ENCODE assay signal across 1 cellular context in the genomic region with DNA sequence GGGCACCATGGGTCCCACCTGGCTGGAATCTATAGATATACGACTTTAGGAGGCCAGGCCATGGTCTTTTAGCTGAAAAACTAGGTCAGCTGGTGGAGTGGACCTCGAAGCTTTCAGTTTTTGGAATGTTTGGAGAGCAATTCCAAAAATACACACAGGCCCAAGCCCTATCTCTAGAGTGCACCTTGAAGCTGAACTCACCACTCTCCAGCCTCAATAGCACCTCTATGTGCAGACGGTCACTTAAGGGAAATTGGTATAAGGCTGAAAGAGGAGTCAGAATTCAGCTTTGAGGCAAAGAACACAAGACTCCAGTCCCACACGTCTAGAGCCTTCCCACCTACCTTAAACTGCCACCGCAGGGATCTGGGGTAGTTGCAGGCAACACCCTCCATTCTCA.
TF ChIP-seq lines count a peak whose summit lies in the region.

No MANE protein-coding gene starts in this region.

TF ChIP-seq in WTC11, 78 proteins besides CTCF, POLR2A, EP300 and RAD21 (continued from another document):
- TF ChIP-seq GRHL2 (CRISPR knock-in tag; IDR thresholded peaks at IDR 0.05; ENCODE audit: insufficient replicate concordance, severe bottlenecking) (no peak), TCF7 (CRISPR knock-in tag; IDR thresholded peaks at IDR 0.05; ENCODE audit: low read depth) (no peak), SP1 (CRISPR knock-in tag; conservative IDR thresholded peaks at IDR 0.05) (no peak), NFATC4 (CRISPR knock-in tag; IDR thresholded peaks at IDR 0.05) (no peak), TP53 (CRISPR knock-in tag; IDR thresholded peaks at IDR 0.05) (no peak)
TF ChIP-seq in WTC11: peak in this region for 0.
